Comparison of ENCODE assay signal across 8 cellular contexts in genomic region chr12:65823481-65824313, GRCh38. TPM values are rescaled to one million over a fixed set of nuclear protein-coding genes. Genes with fewer than 3 reads are reported as not detected.
DNase-seq lines count a peak whose midpoint lies in the region; ATAC-seq and TF ChIP-seq lines count a peak whose summit lies in the region.

No MANE protein-coding gene starts in this region.

- TF ChIP-seq CTCF in AG09309 (IDR thresholded peaks at IDR 0.05; ENCODE audit: control insufficient read depth, insufficient read depth, low read depth, low read length, missing control alignments), result no peak
- TF ChIP-seq CTCF in GM20000 (IDR thresholded peaks at IDR 0.05; ENCODE audit: extremely low read depth, missing control alignments), result no peak

- peak overlapping the region; percentile 66 for H3K4me3 ChIP-seq in AG09309 (ENCODE audit: control insufficient read depth, low read depth, low read length)
- peak overlapping the region; percentile 61 for H3K4me3 ChIP-seq in esophagus (ENCODE audit: low read depth in 1 of 2, low read length in 2 of 2)

- H3K27ac ChIP-seq in esophagus (ENCODE audit: low read depth in 2 of 2, low read length in 1 of 2), result no peak overlapping the region

- H3K27me3 ChIP-seq in esophagus (ENCODE audit: control insufficient read depth in 1 of 2, insufficient read depth in 2 of 2, low read length in 2 of 2), result peaks cover 0 to 12% of the 10 kb centered on the region in 2 donors

- DNase-seq in AG09309 (ENCODE audit: low read depth), result no peak
- peak; percentile 45 for DNase-seq in GM20000 (ENCODE audit: low spot score)
- DNase-seq in SW 1271 (lab: John Stamatoyannopoulos, UW), result peak; percentile 55 to 77
- DNase-seq in myocyte (ENCODE audit: low read depth), result peak; percentile 84
- DNase-seq in AML-193 (lab: John Stamatoyannopoulos, UW), result no peak

- ATAC-seq in HG02973 (IDR thresholded peaks at IDR 0.05; ENCODE audit: unreplicated experiment) (no peak), GM21423 (IDR thresholded peaks at IDR 0.05; ENCODE audit: unreplicated experiment) (no peak)

- H3K36me3 ChIP-seq in esophagus (ENCODE audit: control insufficient read depth in 2 of 2, insufficient read depth in 2 of 2, low read length in 1 of 2), result no peaks in the 10 kb centered on the region

- WGBS in esophagus, 2 donors, result 1% methylated on average over 47 to 61 of the region's 61 CpGs

- peaks cover 0 to 4% of the 10 kb centered on the region in 2 donors for H3K9me3 ChIP-seq in esophagus (ENCODE audit: control insufficient read depth in 2 of 2, insufficient read depth in 1 of 2, low read depth in 1 of 2, low read length in 1 of 2)

- H3K4me1 ChIP-seq in esophagus (ENCODE audit: control insufficient read depth in 2 of 2, insufficient read depth in 2 of 2, low read length in 1 of 2), result peaks cover 8% of the 10 kb centered on the region in 2 donors

RNA-seq across cellular contexts. Expression of gene HMGA2, which starts 0.6 kb away (rescaled TPM):
- polyA plus RNA-seq in esophagus, result under 1 TPM; 0.16 to 0.26 TPM
- total RNA-seq in myocyte, result 2.3 TPM in 2 replicates
- 0.73 TPM for polyA plus RNA-seq in myocyte (2012)

Comparison
In these comparisons a context has a peak if more than half of its experiments do, and no peak if none do; other contexts are left out.
1. DNase-seq: peak in GM20000 (single experiment), SW 1271 (2 of 2) and myocyte (single experiment); none in AG09309 (single experiment) and AML-193 (0 of 2).